23 cellular contexts compared by ENCODE assay signal in genomic region chr3:46671541-46672348, GRCh38. TPM values are rescaled to one million over a fixed set of nuclear protein-coding genes. Genes with fewer than 3 reads are reported as not detected.
DNase-seq lines count a peak whose midpoint lies in the region; ATAC-seq and TF ChIP-seq lines count a peak whose summit lies in the region.
"Had no signal": no experiment of that assay in that cellular context is flagged by ENCODE, and none has a peak within 500 bp of the region (broad histone marks: within the 10 kb centered on the region; RNA-seq: fewer than 3 reads in every experiment).

No MANE protein-coding gene starts in this region.

- TF ChIP-seq POLR2A in adrenal gland (IDR thresholded peaks at IDR 0.05) = no peak
- TF ChIP-seq POLR2A in transverse colon (IDR thresholded peaks at IDR 0.05) = no peak

- in situ Hi-C loops in transverse colon (cut with MboI; ENCODE audit: low pct_ligation_motif_present in 1 of 4, low pct_unique_long_range_greater_than_20kb in 1 of 4, low sequenced_read_pairs in 3 of 4) = no loop called here

- no peak overlapping the region for H3K4me2 ChIP-seq in PC-3 (ENCODE audit: low read length)
- H3K4me2 ChIP-seq: PC-9 had no signal

- 92 to 96% (median 93%) methylated on average over 20 to 25 of the region's 25 CpGs for WGBS in adrenal gland, 4 donors
- WGBS in transverse colon (ENCODE audit: low coverage in 1 of 2), 2 donors = 90% methylated on average over 25 of the region's 25 CpGs; no CpG with 5 or more reads in 1 of the 2 donors

- intact Hi-C loops in adrenal gland (cut with DNase I) (no loop called here), left lung (cut with DNase I) (no loop called here), transverse colon (cut with DNase I; ENCODE audit: low total_unique reads) (no loop called here), PC-3 (cut with micrococcal nuclease) (no loop called here)

- TF ChIP-seq CTCF in adrenal gland (IDR thresholded peaks at IDR 0.05) (no peak), left lung (IDR thresholded peaks at IDR 0.05) (no peak), transverse colon (IDR thresholded peaks at IDR 0.05) (no peak), PC-3 (conservative IDR thresholded peaks at IDR 0.05; ENCODE audit: low read depth, low read length) (no peak)

- no TSS peak for BruUV-seq in PC-3 (replicated peaks; lab: Mats Ljungman, UMichigan)

- no peaks in the 10 kb centered on the region for H3K79me2 ChIP-seq in PC-3 (ENCODE audit: low read length)

- DNase-seq in activated effector memory CD4-positive, alpha-beta T cell treated with anti-CD3 and anti-CD28 coated beads, Interleukin-2, amount 50 U/mL, for 16 hours = peak; percentile 44
- DNase-seq in activated effector memory CD4-positive, alpha-beta T cell treated with Interleukin-2 at 50 U/mL for 16 hours = no peak
- DNase-seq in adrenal gland = peak; percentile 0 to 42 (median 10)
- peak; percentile 24 to 63 for DNase-seq in left lung
- DNase-seq in transverse colon = peak; percentile 5
- no peak for DNase-seq in PC-3
- DNase-seq in DMS153 treated with DMSO at 0.1 percent for 48 hours (lab: John Stamatoyannopoulos, UW; ENCODE audit: unreplicated experiment) = no peak
- DNase-seq: activated CD4-positive, alpha-beta T cell treated with anti-CD3 and anti-CD28 coated beads, Interleukin-2, amount 50 U/mL, for 4 hours; DMS53; foreskin fibroblast; HCEC 1CT; NCI-H1417; NCI-H748 treated with DMSO at 0.1 percent for 48 hours; PC-9 had no signal

- H3K4me1 ChIP-seq in adrenal gland (replicated peaks in 1 of 2) (no peaks in the 10 kb centered on the region), left lung (no peaks in the 10 kb centered on the region), transverse colon (no peaks in the 10 kb centered on the region), PC-3 (ENCODE audit: insufficient read depth, low read length) (no peaks in the 10 kb centered on the region)

- TF ChIP-seq EP300 in transverse colon (IDR thresholded peaks at IDR 0.05; ENCODE audit: low read depth) = no peak

- no peak for ATAC-seq in left lung
- no peak for ATAC-seq in GM18867 (IDR thresholded peaks at IDR 0.05; ENCODE audit: unreplicated experiment)
- no peak for ATAC-seq in PC-3
- ATAC-seq: stimulated activated effector memory CD8-positive, alpha-beta T cell treated with anti-CD3 and anti-CD28 coated beads, Interleukin-12 subunit alpha, Interleukin-12 subunit beta, amount 100 ng/mL, for 72 hours had no signal

- H3K27me3 ChIP-seq in adrenal gland = no peaks in the 10 kb centered on the region
- no peaks in the 10 kb centered on the region for H3K27me3 ChIP-seq in left lung
- no peaks in the 10 kb centered on the region for H3K27me3 ChIP-seq in transverse colon
- no peaks in the 10 kb centered on the region for H3K27me3 ChIP-seq in PC-3 (ENCODE audit: low read length)
- H3K27me3 ChIP-seq: thyroid gland had no signal

- no peaks in the 10 kb centered on the region for H3K9me2 ChIP-seq in PC-3 (replicated peaks; ENCODE audit: low read length)

- H3K36me3 ChIP-seq in adrenal gland (replicated peaks in 1 of 2) = no peaks in the 10 kb centered on the region
- H3K36me3 ChIP-seq in left lung = peaks cover 0 to 54% of the 10 kb centered on the region in 2 donors
- no peaks in the 10 kb centered on the region for H3K36me3 ChIP-seq in transverse colon
- H3K36me3 ChIP-seq in PC-3 (ENCODE audit: low read depth, low read length) = peaks cover 6% of the 10 kb centered on the region; the same call in 1 of the 2 replicates

- POLR2A ChIA-PET in PC-3 (lab: Charles Lee; ENCODE audit: unreplicated experiment) = no interaction called here

- H3K9ac ChIP-seq in PC-3 (ENCODE audit: low read length) = no peak overlapping the region

- H3K9me3 ChIP-seq in adrenal gland (replicated peaks in 1 of 3) (no peaks in the 10 kb centered on the region), left lung (no peaks in the 10 kb centered on the region), transverse colon (no peaks in the 10 kb centered on the region), PC-3 (ENCODE audit: low read length) (no peaks in the 10 kb centered on the region)
- H3K9me3 ChIP-seq: thyroid gland had no signal

- no peaks in the 10 kb centered on the region for H3F3A ChIP-seq in PC-3 (ENCODE audit: low read length, unreplicated experiment)

- H3K4me3 ChIP-seq in adrenal gland (no peak overlapping the region), left lung (no peak overlapping the region), transverse colon (no peak overlapping the region), PC-3 (ENCODE audit: low read length) (no peak overlapping the region)
- H3K4me3 ChIP-seq: PC-9, thyroid gland had no signal

- H2AFZ ChIP-seq in PC-3 (ENCODE audit: low read length) = no peak overlapping the region
- H2AFZ ChIP-seq: PC-9 had no signal

- no peaks in the 10 kb centered on the region for H4K20me1 ChIP-seq in PC-3 (ENCODE audit: low read length)

- CTCF ChIA-PET in PC-3 (lab: Charles Lee) = no interaction called here

- H3K27ac ChIP-seq in adrenal gland (no peak overlapping the region), left lung (no peak overlapping the region), transverse colon (no peak overlapping the region), PC-3 (ENCODE audit: low read length) (no peak overlapping the region)
- H3K27ac ChIP-seq: C4-2B, PC-9, thyroid gland had no signal

RNA-seq across cellular contexts. Expression of gene ALS2CL, which starts 21.7 kb away (rescaled TPM):
- total RNA-seq in adrenal gland = 10 to 100 TPM in 4 of 8 donors, 1 to 10 TPM in 4; 2.6 to 15.6 (median 10.1) TPM
- 10 to 100 TPM in 2 of 3 donors, 1 to 10 TPM in 1; 1.5 to 48.3 (median 36.8) TPM for polyA plus RNA-seq in adrenal gland
- 10 to 100 TPM; 45.4 to 74.4 TPM for total RNA-seq in left lung
- 100 to 1,000 TPM in 2 of 4 donors, 10 to 100 TPM in 2; 67.5 to 212 (median 116) TPM for total RNA-seq in transverse colon
- 30.1 and 36.3 TPM in 2 replicates for total RNA-seq in PC-3 (2014; rRNA removed)

RNA-seq across cellular contexts. Expression of gene TMIE, which starts 29.4 kb away (rescaled TPM):
- total RNA-seq in adrenal gland = 1 to 10 TPM in 5 of 8 donors, under 1 TPM in 3; 0.30 to 2.6 (median 1.2) TPM
- 10 to 100 TPM in 1 of 3 donors, 1 to 10 TPM in 2; 4.1 to 21.4 (median 5.4) TPM for polyA plus RNA-seq in adrenal gland
- under 1 TPM in 1 of 2 donors, not detected in 1; 0.23 TPM for total RNA-seq in left lung
- not detected for total RNA-seq in transverse colon
- total RNA-seq in PC-3 (2014; rRNA removed) = 0.52 and 0.66 TPM in 2 replicates
- total RNA-seq: A673, LHCN-M2 had no signal

RNA-seq across cellular contexts. Expression of gene PRSS50, which starts 45.9 kb away (rescaled TPM):
- total RNA-seq in adrenal gland = under 1 TPM in 4 of 8 donors, not detected in 4; 0.07 to 0.30 (median 0.12) TPM
- 1 to 10 TPM in 1 of 3 donors, under 1 TPM in 2; 0.20 to 1.9 (median 0.61) TPM for polyA plus RNA-seq in adrenal gland
- under 1 TPM; 0.24 to 0.26 TPM for total RNA-seq in left lung
- total RNA-seq in transverse colon = under 1 TPM in 1 of 4 donors, not detected in 3; 0.14 TPM
- not detected in 2 replicates for total RNA-seq in PC-3 (2014; rRNA removed)
- total RNA-seq: A673, HT-29, LHCN-M2 had no signal

RNA-seq across cellular contexts. Expression of gene FAM240A, which starts 59.4 kb away (rescaled TPM):
- total RNA-seq in adrenal gland (under 1 TPM in 1 of 8 donors, not detected in 7; 0.25 TPM), left lung (not detected), transverse colon (not detected), PC-3 (2014; rRNA removed) (not detected in 2 replicates)
- not detected for polyA plus RNA-seq in adrenal gland
- total RNA-seq: A673, cerebellum, HT-29, LHCN-M2, liver, PC-9 had no signal
- polyA plus RNA-seq: liver had no signal

Comparison
In these comparisons a context has a peak if more than half of its experiments do, and no peak if none do; other contexts are left out.
1. DNase-seq: peak in activated effector memory CD4-positive, alpha-beta T cell treated with anti-CD3 and anti-CD28 coated beads, Interleukin-2, amount 50 U/mL, for 16 hours (single experiment), adrenal gland (7 of 7), left lung (2 of 2) and transverse colon (single experiment); none in activated effector memory CD4-positive, alpha-beta T cell treated with Interleukin-2 at 50 U/mL for 16 hours (single experiment), PC-3 (single experiment) and DMS153 treated with DMSO at 0.1 percent for 48 hours (single experiment).